2 cellular contexts compared by ENCODE assay signal in the genomic region with DNA sequence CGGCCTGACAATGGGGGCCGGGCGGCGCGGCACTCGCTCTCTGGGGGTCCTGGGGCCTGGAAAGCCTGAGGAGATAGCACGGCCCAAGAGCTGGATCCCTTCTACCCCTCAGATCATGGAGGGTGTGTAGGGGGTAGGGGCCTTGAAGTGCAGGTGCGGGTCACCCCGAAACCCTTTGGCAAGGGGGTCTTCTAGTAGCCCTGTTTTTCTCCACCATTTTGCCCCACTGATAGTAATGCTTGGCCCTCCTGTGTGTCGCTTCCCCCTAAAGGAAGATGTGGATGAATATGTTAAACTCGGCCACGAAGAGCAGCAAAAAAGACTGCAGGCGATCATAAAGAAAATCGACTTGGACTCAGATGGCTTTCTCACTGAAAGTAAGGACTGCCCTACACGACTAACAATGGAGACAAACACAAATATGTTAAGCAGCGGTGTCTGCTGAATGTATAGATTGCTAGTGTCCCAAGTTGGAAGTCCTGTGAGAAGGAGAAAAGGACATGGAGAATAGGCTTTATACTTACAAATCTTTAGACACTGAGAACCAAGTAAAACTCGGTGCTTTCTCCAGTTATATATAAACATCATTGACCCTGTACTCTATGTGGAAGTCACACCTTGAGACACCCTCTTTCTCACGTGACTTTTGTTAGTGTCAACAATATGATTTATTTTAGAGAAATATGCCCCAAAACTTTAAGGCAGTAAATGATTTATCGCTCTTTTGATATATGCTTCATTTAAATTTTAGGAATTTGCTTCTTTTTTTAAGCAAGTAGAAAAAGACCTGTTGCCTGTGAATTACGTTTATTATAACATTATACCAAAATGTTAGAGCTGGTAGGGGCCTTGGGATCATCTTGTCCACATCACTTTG.
A peak's percentile ranks its signal among the peaks of the same experiment; 100 is the strongest.
TF ChIP-seq lines count a peak whose summit lies in the region.

No MANE protein-coding gene starts in this region.

TF ChIP-seq in HEK293T, 16 proteins besides CTCF, POLR2A, EP300 and RAD21 (continued from another document):
- TF ChIP-seq BHLHE40 (IDR thresholded peaks at IDR 0.05; ENCODE audit: borderline replicate concordance): 0 out of 2 replicates have a peak, but pooled peaks have one; percentile 18

TF ChIP-seq in WTC11, 78 proteins besides CTCF, POLR2A, EP300 and RAD21:
- TF ChIP-seq, protein P1, sequence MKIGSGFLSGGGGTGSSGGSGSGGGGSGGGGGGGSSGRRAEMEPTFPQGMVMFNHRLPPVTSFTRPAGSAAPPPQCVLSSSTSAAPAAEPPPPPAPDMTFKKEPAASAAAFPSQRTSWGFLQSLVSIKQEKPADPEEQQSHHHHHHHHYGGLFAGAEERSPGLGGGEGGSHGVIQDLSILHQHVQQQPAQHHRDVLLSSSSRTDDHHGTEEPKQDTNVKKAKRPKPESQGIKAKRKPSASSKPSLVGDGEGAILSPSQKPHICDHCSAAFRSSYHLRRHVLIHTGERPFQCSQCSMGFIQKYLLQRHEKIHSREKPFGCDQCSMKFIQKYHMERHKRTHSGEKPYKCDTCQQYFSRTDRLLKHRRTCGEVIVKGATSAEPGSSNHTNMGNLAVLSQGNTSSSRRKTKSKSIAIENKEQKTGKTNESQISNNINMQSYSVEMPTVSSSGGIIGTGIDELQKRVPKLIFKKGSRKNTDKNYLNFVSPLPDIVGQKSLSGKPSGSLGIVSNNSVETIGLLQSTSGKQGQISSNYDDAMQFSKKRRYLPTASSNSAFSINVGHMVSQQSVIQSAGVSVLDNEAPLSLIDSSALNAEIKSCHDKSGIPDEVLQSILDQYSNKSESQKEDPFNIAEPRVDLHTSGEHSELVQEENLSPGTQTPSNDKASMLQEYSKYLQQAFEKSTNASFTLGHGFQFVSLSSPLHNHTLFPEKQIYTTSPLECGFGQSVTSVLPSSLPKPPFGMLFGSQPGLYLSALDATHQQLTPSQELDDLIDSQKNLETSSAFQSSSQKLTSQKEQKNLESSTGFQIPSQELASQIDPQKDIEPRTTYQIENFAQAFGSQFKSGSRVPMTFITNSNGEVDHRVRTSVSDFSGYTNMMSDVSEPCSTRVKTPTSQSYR (CRISPR knock-in tag; IDR thresholded peaks at IDR 0.05): no peak
- no peak for TF ChIP-seq MYBL2 (CRISPR knock-in tag; IDR thresholded peaks at IDR 0.05)
- no peak for TF ChIP-seq ZNF138 (CRISPR knock-in tag; conservative IDR thresholded peaks at IDR 0.05)
- TF ChIP-seq, protein P2, sequence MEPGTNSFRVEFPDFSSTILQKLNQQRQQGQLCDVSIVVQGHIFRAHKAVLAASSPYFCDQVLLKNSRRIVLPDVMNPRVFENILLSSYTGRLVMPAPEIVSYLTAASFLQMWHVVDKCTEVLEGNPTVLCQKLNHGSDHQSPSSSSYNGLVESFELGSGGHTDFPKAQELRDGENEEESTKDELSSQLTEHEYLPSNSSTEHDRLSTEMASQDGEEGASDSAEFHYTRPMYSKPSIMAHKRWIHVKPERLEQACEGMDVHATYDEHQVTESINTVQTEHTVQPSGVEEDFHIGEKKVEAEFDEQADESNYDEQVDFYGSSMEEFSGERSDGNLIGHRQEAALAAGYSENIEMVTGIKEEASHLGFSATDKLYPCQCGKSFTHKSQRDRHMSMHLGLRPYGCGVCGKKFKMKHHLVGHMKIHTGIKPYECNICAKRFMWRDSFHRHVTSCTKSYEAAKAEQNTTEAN (CRISPR knock-in tag; IDR thresholded peaks at IDR 0.05): no peak
- TF ChIP-seq, protein P3, sequence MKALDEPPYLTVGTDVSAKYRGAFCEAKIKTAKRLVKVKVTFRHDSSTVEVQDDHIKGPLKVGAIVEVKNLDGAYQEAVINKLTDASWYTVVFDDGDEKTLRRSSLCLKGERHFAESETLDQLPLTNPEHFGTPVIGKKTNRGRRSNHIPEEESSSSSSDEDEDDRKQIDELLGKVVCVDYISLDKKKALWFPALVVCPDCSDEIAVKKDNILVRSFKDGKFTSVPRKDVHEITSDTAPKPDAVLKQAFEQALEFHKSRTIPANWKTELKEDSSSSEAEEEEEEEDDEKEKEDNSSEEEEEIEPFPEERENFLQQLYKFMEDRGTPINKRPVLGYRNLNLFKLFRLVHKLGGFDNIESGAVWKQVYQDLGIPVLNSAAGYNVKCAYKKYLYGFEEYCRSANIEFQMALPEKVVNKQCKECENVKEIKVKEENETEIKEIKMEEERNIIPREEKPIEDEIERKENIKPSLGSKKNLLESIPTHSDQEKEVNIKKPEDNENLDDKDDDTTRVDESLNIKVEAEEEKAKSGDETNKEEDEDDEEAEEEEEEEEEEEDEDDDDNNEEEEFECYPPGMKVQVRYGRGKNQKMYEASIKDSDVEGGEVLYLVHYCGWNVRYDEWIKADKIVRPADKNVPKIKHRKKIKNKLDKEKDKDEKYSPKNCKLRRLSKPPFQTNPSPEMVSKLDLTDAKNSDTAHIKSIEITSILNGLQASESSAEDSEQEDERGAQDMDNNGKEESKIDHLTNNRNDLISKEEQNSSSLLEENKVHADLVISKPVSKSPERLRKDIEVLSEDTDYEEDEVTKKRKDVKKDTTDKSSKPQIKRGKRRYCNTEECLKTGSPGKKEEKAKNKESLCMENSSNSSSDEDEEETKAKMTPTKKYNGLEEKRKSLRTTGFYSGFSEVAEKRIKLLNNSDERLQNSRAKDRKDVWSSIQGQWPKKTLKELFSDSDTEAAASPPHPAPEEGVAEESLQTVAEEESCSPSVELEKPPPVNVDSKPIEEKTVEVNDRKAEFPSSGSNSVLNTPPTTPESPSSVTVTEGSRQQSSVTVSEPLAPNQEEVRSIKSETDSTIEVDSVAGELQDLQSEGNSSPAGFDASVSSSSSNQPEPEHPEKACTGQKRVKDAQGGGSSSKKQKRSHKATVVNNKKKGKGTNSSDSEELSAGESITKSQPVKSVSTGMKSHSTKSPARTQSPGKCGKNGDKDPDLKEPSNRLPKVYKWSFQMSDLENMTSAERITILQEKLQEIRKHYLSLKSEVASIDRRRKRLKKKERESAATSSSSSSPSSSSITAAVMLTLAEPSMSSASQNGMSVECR (CRISPR knock-in tag; IDR thresholded peaks at IDR 0.05; ENCODE audit: borderline replicate concordance): no peak
- TF ChIP-seq OVOL2 (CRISPR knock-in tag; IDR thresholded peaks at IDR 0.05; ENCODE audit: borderline replicate concordance): no peak
- no peak for TF ChIP-seq HMGA2 (CRISPR knock-in tag; IDR thresholded peaks at IDR 0.05)
- TF ChIP-seq GRHL2 (CRISPR knock-in tag; IDR thresholded peaks at IDR 0.05; ENCODE audit: insufficient replicate concordance, severe bottlenecking): no peak
- no peak for TF ChIP-seq GABPB1 (CRISPR knock-in tag; IDR thresholded peaks at IDR 0.05)
- TF ChIP-seq, protein P4, sequence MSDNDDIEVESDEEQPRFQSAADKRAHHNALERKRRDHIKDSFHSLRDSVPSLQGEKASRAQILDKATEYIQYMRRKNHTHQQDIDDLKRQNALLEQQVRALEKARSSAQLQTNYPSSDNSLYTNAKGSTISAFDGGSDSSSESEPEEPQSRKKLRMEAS (CRISPR knock-in tag; IDR thresholded peaks at IDR 0.05): 0 out of 2 replicates have a peak, but pooled peaks have one; percentile 37
- 0 out of 2 replicates have a peak, but pooled peaks have one; percentile 21 for TF ChIP-seq NR3C1 (CRISPR knock-in tag; conservative IDR thresholded peaks at IDR 0.05; ENCODE audit: low read depth)
- no peak for TF ChIP-seq JAZF1 (CRISPR knock-in tag; IDR thresholded peaks at IDR 0.05)
